8 cellular contexts compared by ENCODE assay signal in genomic region chr3:44862221-44862637, GRCh38. TPM values are rescaled to one million over a fixed set of nuclear protein-coding genes. Genes with fewer than 3 reads are reported as not detected.
DNase-seq lines count a peak whose midpoint lies in the region; ATAC-seq and TF ChIP-seq lines count a peak whose summit lies in the region.

No MANE protein-coding gene starts in this region.

- in situ Hi-C loops in Caki2 (cut with HindIII; ENCODE audit: low pct_unique_long_range_greater_than_20kb, low sequenced_read_pairs) = no loop called here

- H3K4me1 ChIP-seq in foreskin keratinocyte = no peaks in the 10 kb centered on the region

- no peaks in the 10 kb centered on the region for H3K27me3 ChIP-seq in foreskin keratinocyte

- TF ChIP-seq CTCF in foreskin keratinocyte (conservative IDR thresholded peaks at IDR 0.05) = no peak

- H3K27ac ChIP-seq in foreskin keratinocyte = peak overlapping the region; percentile 86

- peak; percentile 40 for DNase-seq in Caki2 (ENCODE audit: low read depth)
- DNase-seq in activated CD4-positive, alpha-beta T cell treated with anti-CD3 and anti-CD28 coated beads for 48 hours = peak; percentile 14
- DNase-seq in foreskin keratinocyte = peak; percentile 32 to 50
- peak; percentile 34 for DNase-seq in putamen (ENCODE audit: low spot score)
- no peak for DNase-seq in GM03348 (ENCODE audit: low spot score)
- DNase-seq in NCI-H2081 treated with DMSO at 0.1 percent for 48 hours (lab: John Stamatoyannopoulos, UW) = no peak

- ATAC-seq in GM19397 (IDR thresholded peaks at IDR 0.05; ENCODE audit: unreplicated experiment) = peak; percentile 38
- peak; percentile 27 for ATAC-seq in HG03442 (IDR thresholded peaks at IDR 0.05; ENCODE audit: unreplicated experiment)
- peak; percentile 18 for ATAC-seq in foreskin keratinocyte

RNA-seq across cellular contexts. Expression of gene TMEM42, which starts 0.5 kb away (rescaled TPM):
- 8.9 and 18.6 TPM in 2 replicates for total RNA-seq in Caki2 (2014; rRNA removed; shearing (Covaris generic); ENCODE audit: low replicate concordance)
- 12.2 and 15.8 TPM in 2 replicates for total RNA-seq in foreskin keratinocyte
- 17.1 and 19.8 TPM in 2 replicates for polyA plus RNA-seq in foreskin keratinocyte

RNA-seq across cellular contexts. Expression of gene TGM4, which starts 12.2 kb away (rescaled TPM):
- 1.1 TPM in 1 of 2 replicates, not detected in the other for total RNA-seq in Caki2 (2014; rRNA removed; shearing (Covaris generic); ENCODE audit: low replicate concordance)
- total RNA-seq in foreskin keratinocyte = 1.3 TPM in 2 replicates
- 0.76 and 0.83 TPM in 2 replicates for polyA plus RNA-seq in foreskin keratinocyte

Comparison
In these comparisons a context has a peak if more than half of its experiments do, and no peak if none do; other contexts are left out.
1. DNase-seq: peak in Caki2 (single experiment), activated CD4-positive, alpha-beta T cell treated with anti-CD3 and anti-CD28 coated beads for 48 hours (single experiment), foreskin keratinocyte (2 of 2) and putamen (single experiment); none in GM03348 (single experiment) and NCI-H2081 treated with DMSO at 0.1 percent for 48 hours (single experiment).
2. Peak in every context shown above with its lines, with median percentiles within 50 percentile points of each other: ATAC-seq.